In genomic region chr11:80473562-80473961, GRCh38 we compare ENCODE assay signal across 1 cellular context.
TF ChIP-seq lines count a peak whose summit lies in the region.

No MANE protein-coding gene starts in this region.

TF ChIP-seq in GM23338, 12 proteins besides CTCF, POLR2A, EP300 and RAD21 (continued from another document):
- TF ChIP-seq ZNF462 (CRISPR knock-in tag; IDR thresholded peaks at IDR 0.05) (no peak), ZNF331 (CRISPR knock-in tag; IDR thresholded peaks at IDR 0.05; ENCODE audit: low read depth) (no peak)
